24 cellular contexts compared by ENCODE assay signal in genomic region chr18:34956663-34957062, GRCh38.
DNase-seq lines count a peak whose midpoint lies in the region; ATAC-seq, FAIRE-seq and TF ChIP-seq lines count a peak whose summit lies in the region.
"Had no signal": no experiment of that assay in that cellular context is flagged by ENCODE, and none has a peak within 500 bp of the region (broad histone marks: within the 10 kb centered on the region; RNA-seq: fewer than 3 reads in every experiment).

No MANE protein-coding gene starts in this region.

- peak overlapping the region; percentile 49 for H3K4me2 ChIP-seq in HepG2 (ENCODE audit: low read depth, low read length)
- no peak overlapping the region for H3K4me2 ChIP-seq in astrocyte (ENCODE audit: low read length)
- peak overlapping the region; percentile 66 for H3K4me2 ChIP-seq in smooth muscle cell

- ATAC-seq in HepG2 (no peak), right lobe of liver (no peak)
- ATAC-seq: activated CD8-positive, alpha-beta T cell treated with anti-CD3 and anti-CD28 coated beads, Interleukin-2, amount 10 ng/mL, durations not matched to agents 7 days and 5 days had no signal

- no peaks in the 10 kb centered on the region for H3K36me3 Mint-ChIP-seq in astrocyte (ENCODE audit: low read depth, unreplicated experiment)
- H3K36me3 Mint-ChIP-seq in activated CD4-positive, alpha-beta memory T cell treated with anti-CD3 and anti-CD28 coated beads for 36 hours, result no peaks in the 10 kb centered on the region
- H3K36me3 Mint-ChIP-seq: CD14-positive monocyte had no signal

- H3K4me1 Mint-ChIP-seq in astrocyte (ENCODE audit: low read depth, unreplicated experiment), result peaks cover 20% of the 10 kb centered on the region
- no peaks in the 10 kb centered on the region for H3K4me1 Mint-ChIP-seq in activated CD4-positive, alpha-beta memory T cell treated with anti-CD3 and anti-CD28 coated beads for 36 hours (ENCODE audit: low read depth)
- H3K4me1 Mint-ChIP-seq: CD14-positive monocyte, nephron had no signal

- H3K9ac ChIP-seq in HepG2 (ENCODE audit: insufficient read depth, low read depth, low read length), result no peak overlapping the region
- no peak overlapping the region for H3K9ac ChIP-seq in astrocyte (ENCODE audit: low read length)
- H3K9ac ChIP-seq in smooth muscle cell (ENCODE audit: low read depth), result no peak overlapping the region

- no peaks in the 10 kb centered on the region for H3K27me3 Mint-ChIP-seq in astrocyte (ENCODE audit: low read depth, unreplicated experiment)
- peaks cover 34% of the 10 kb centered on the region for H3K27me3 Mint-ChIP-seq in activated CD4-positive, alpha-beta memory T cell treated with anti-CD3 and anti-CD28 coated beads for 36 hours

- TF ChIP-seq POLR2A in HepG2 (IDR thresholded peaks at IDR 0.05; ENCODE audit: insufficient read depth in 1 of 2, low read depth in 2 of 2, low read length in 2 of 2), result no peak
- no peak for TF ChIP-seq POLR2A in right lobe of liver (IDR thresholded peaks at IDR 0.05)

- no peaks in the 10 kb centered on the region for H3F3A ChIP-seq in smooth muscle cell (ENCODE audit: low read depth)

- no peaks in the 10 kb centered on the region for H3K9me3 ChIP-seq in HepG2 (ENCODE audit: low read length)
- H3K9me3 ChIP-seq in right lobe of liver, result no peaks in the 10 kb centered on the region
- no peaks in the 10 kb centered on the region for H3K9me3 ChIP-seq in astrocyte (ENCODE audit: insufficient read depth, low read depth, low read length)
- no peaks in the 10 kb centered on the region for H3K9me3 ChIP-seq in smooth muscle cell (replicated peaks; ENCODE audit: low read depth)
- no peaks in the 10 kb centered on the region for H3K9me3 ChIP-seq in effector memory CD4-positive, alpha-beta T cell (ENCODE audit: control insufficient read depth, low read length)
- H3K9me3 ChIP-seq: tibial nerve had no signal

- TF ChIP-seq CTCF in HepG2 (CRISPR knock-in tag; IDR thresholded peaks at IDR 0.05) (no peak), right lobe of liver (IDR thresholded peaks at IDR 0.05) (no peak), astrocyte (IDR thresholded peaks at IDR 0.05; ENCODE audit: insufficient read depth, low read depth, low read length) (no peak), fibroblast of villous mesenchyme (IDR thresholded peaks at IDR 0.05; ENCODE audit: insufficient read depth, low read depth, low read length) (no peak), smooth muscle cell (IDR thresholded peaks at IDR 0.05; ENCODE audit: borderline replicate concordance, insufficient read depth, poor library complexity, severe bottlenecking) (no peak)

- CTCF ChIA-PET in HepG2 (lab: Yijun Ruan, JAX; ENCODE audit: low intra/inter-chr PET ratio, low total read pairs), result no interaction called here
- CTCF ChIA-PET in activated CD4-positive, alpha-beta memory T cell treated with anti-CD3 and anti-CD28 coated beads for 36 hours (lab: Charles Lee), result no interaction called here

- H3K79me2 ChIP-seq in HepG2 (ENCODE audit: insufficient read depth, low read length) (no peaks in the 10 kb centered on the region), astrocyte (ENCODE audit: insufficient read depth, low read length) (no peaks in the 10 kb centered on the region), smooth muscle cell (ENCODE audit: low read depth) (no peaks in the 10 kb centered on the region)

- H3K36me3 ChIP-seq in HepG2 (replicated peaks in 1 of 2; ENCODE audit: control insufficient read depth in 1 of 2, insufficient read depth in 2 of 2, low read length in 2 of 2) (no peaks in the 10 kb centered on the region), right lobe of liver (no peaks in the 10 kb centered on the region), astrocyte (ENCODE audit: insufficient read depth, low read length) (no peaks in the 10 kb centered on the region), smooth muscle cell (ENCODE audit: low read depth) (no peaks in the 10 kb centered on the region)
- H3K36me3 ChIP-seq in effector memory CD4-positive, alpha-beta T cell (ENCODE audit: control insufficient read depth, insufficient read depth, low read length), result no peaks in the 10 kb centered on the region
- H3K36me3 ChIP-seq: tibial nerve had no signal

- in situ Hi-C loops in HepG2 (cut with HindIII; ENCODE audit: extremely low pct_ligation_motif_present, low pct_unique_long_range_greater_than_20kb), result no loop called here

- no peak for FAIRE-seq in HepG2 (lab: Jason Lieb, UNC)
- no peak for FAIRE-seq in astrocyte (lab: Jason Lieb, UNC)
- FAIRE-seq: colon, small intestine had no signal

- H3K27ac ChIP-seq in HepG2 (ENCODE audit: extremely low read length, insufficient read depth, low read length) (peak overlapping the region; percentile 32), right lobe of liver (no peak overlapping the region), astrocyte (ENCODE audit: low read depth, low read length) (no peak overlapping the region), smooth muscle cell (ENCODE audit: low read depth) (peak overlapping the region; percentile 47)
- no peak overlapping the region for H3K27ac ChIP-seq in effector memory CD4-positive, alpha-beta T cell (ENCODE audit: insufficient read depth, low read length, poor library complexity, severe bottlenecking)
- H3K27ac ChIP-seq: RWPE1, tibial nerve had no signal

- H3K4me1 ChIP-seq in HepG2 (ENCODE audit: insufficient read depth, low read length) (peaks cover 54% of the 10 kb centered on the region), right lobe of liver (peaks cover 0 to 5% (median 0%) of the 10 kb centered on the region in 4 donors), astrocyte (ENCODE audit: insufficient read depth, low read length) (peaks cover 8% of the 10 kb centered on the region), smooth muscle cell (ENCODE audit: low read depth) (peaks cover 16% of the 10 kb centered on the region)
- H3K4me1 ChIP-seq in effector memory CD4-positive, alpha-beta T cell (ENCODE audit: control insufficient read depth, insufficient read depth, low read length, poor library complexity, severe bottlenecking), result no peaks in the 10 kb centered on the region

- H3K27ac Mint-ChIP-seq in astrocyte (ENCODE audit: unreplicated experiment), result peak overlapping the region; percentile 81
- H3K27ac Mint-ChIP-seq in activated CD4-positive, alpha-beta memory T cell treated with anti-CD3 and anti-CD28 coated beads for 36 hours, result no peak overlapping the region
- H3K27ac Mint-ChIP-seq: activated CD8-positive, alpha-beta T cell treated with anti-CD3 and anti-CD28 coated beads, Interleukin-2, amount 10 ng/mL, durations not matched to agents 7 days and 5 days; activated T-cell treated with anti-CD3 and anti-CD28 coated beads, Interleukin-2, amount 50 U/mL, for 24 hours; CD14-positive monocyte; endodermal cell; nephron had no signal

- H3K9me3 Mint-ChIP-seq in astrocyte (ENCODE audit: unreplicated experiment), result no peaks in the 10 kb centered on the region
- peaks cover 2% of the 10 kb centered on the region for H3K9me3 Mint-ChIP-seq in activated CD4-positive, alpha-beta memory T cell treated with anti-CD3 and anti-CD28 coated beads for 36 hours
- H3K9me3 Mint-ChIP-seq: endodermal cell, nephron had no signal

- H3K4me3 ChIP-seq in HepG2 (replicated peaks in 1 of 3; ENCODE audit: insufficient read depth in 1 of 3, low read depth in 2 of 3, low read length in 3 of 3), result no peak overlapping the region
- no peak overlapping the region for H3K4me3 ChIP-seq in right lobe of liver
- no peak overlapping the region for H3K4me3 ChIP-seq in astrocyte (ENCODE audit: insufficient read depth, low read depth, low read length)
- H3K4me3 ChIP-seq in fibroblast of villous mesenchyme (ENCODE audit: low read depth, low read length), result no peak overlapping the region
- no peak overlapping the region for H3K4me3 ChIP-seq in smooth muscle cell
- H3K4me3 ChIP-seq in effector memory CD4-positive, alpha-beta T cell (ENCODE audit: insufficient read depth, low read depth, low read length, poor library complexity, severe bottlenecking), result no peak overlapping the region
- H3K4me3 ChIP-seq: tibial nerve had no signal

- intact Hi-C loops in HepG2 (cut with micrococcal nuclease; ENCODE audit: unreplicated experiment), result loop anchor here (2.0 to 5.0 kb wide), 2 partner anchors 28 to 44 kb away; no protein-coding TSS in a partner anchor
- intact Hi-C loops in right lobe of liver (cut with DNase I), result no loop called here
- intact Hi-C loops in activated CD4-positive, alpha-beta memory T cell treated with anti-CD3 and anti-CD28 coated beads for 36 hours (cut with micrococcal nuclease), result no loop called here

- H2AFZ ChIP-seq in HepG2 (ENCODE audit: low read length) (no peak overlapping the region), astrocyte (ENCODE audit: low read depth, low read length) (no peak overlapping the region), smooth muscle cell (ENCODE audit: low read depth) (peak overlapping the region; percentile 40)

- no peak for TF ChIP-seq RAD21 in HepG2 (CRISPR knock-in tag; IDR thresholded peaks at IDR 0.05)

- H4K20me1 ChIP-seq in HepG2 (ENCODE audit: insufficient read depth, low read length), result no peaks in the 10 kb centered on the region
- H4K20me1 ChIP-seq in astrocyte (ENCODE audit: insufficient read depth, low read length), result no peaks in the 10 kb centered on the region
- H4K20me1 ChIP-seq in smooth muscle cell (ENCODE audit: low read depth), result no peaks in the 10 kb centered on the region

- DNase-seq in HepG2 (ENCODE audit: low spot score) (no peak), right lobe of liver (no peak), astrocyte (ENCODE audit: low read depth) (peak; percentile 61), fibroblast of villous mesenchyme (ENCODE audit: low read depth) (peak; percentile 65), smooth muscle cell (lab: John Stamatoyannopoulos, UW; ENCODE audit: unreplicated experiment) (no peak), DMS 273 (lab: John Stamatoyannopoulos, UW; ENCODE audit: unreplicated experiment) (no peak)
- DNase-seq in activated CD4-positive, alpha-beta memory T cell treated with anti-CD3 and anti-CD28 coated beads for 36 hours, result no peak
- DNase-seq in effector memory CD4-positive, alpha-beta T cell, result no peak
- DNase-seq: activated CD8-positive, alpha-beta T cell treated with anti-CD3 and anti-CD28 coated beads, Interleukin-2, amount 10 ng/mL, durations not matched to agents 7 days and 5 days; activated naive CD4-positive, alpha-beta T cell treated with Interleukin-2 at 50 U/mL for 16 hours; activated T-cell treated with anti-CD3 and anti-CD28 coated beads, Interleukin-2, amount 50 U/mL, for 24 hours; anterior cingulate cortex; foreskin melanocyte; NCI-H1105; NCI-H524 treated with DMSO at 0.1 percent for 48 hours; small intestine; stimulated activated CD4-positive, alpha-beta T cell treated with anti-CD3 and anti-CD28 coated beads, Interleukin-2, amount 100 ng/mL, for 48 hours; stimulated activated naive CD4-positive, alpha-beta T cell treated with Interleukin-2 at 50 U/mL for 16 hours had no signal

- H3K4me3 Mint-ChIP-seq in astrocyte (ENCODE audit: unreplicated experiment), result no peak overlapping the region
- no peak overlapping the region for H3K4me3 Mint-ChIP-seq in activated CD4-positive, alpha-beta memory T cell treated with anti-CD3 and anti-CD28 coated beads for 36 hours
- H3K4me3 Mint-ChIP-seq: activated CD8-positive, alpha-beta T cell treated with anti-CD3 and anti-CD28 coated beads, Interleukin-2, amount 10 ng/mL, durations not matched to agents 7 days and 5 days; activated T-cell treated with anti-CD3 and anti-CD28 coated beads, Interleukin-2, amount 50 U/mL, for 24 hours; CD14-positive monocyte; endodermal cell; nephron had no signal

- BruUV-seq in HepG2 (replicated peaks; lab: Mats Ljungman, UMichigan), result no TSS peak

- POLR2A ChIA-PET in HepG2 (lab: Yijun Ruan, JAX), result interaction anchor here (1.7 to 2.4 kb wide), 2 partner anchors 9 to 28 kb away, joined by 5 to 8 read pairs; no protein-coding TSS in a partner anchor
- POLR2A ChIA-PET in activated CD4-positive, alpha-beta memory T cell treated with anti-CD3 and anti-CD28 coated beads for 36 hours (lab: Charles Lee), result no interaction called here

- H3K27me3 ChIP-seq in HepG2 (ENCODE audit: control insufficient read depth in 1 of 2, insufficient read depth in 2 of 2, low read length in 2 of 2) (no peaks in the 10 kb centered on the region), right lobe of liver (no peaks in the 10 kb centered on the region), astrocyte (ENCODE audit: insufficient read depth, low read length) (no peaks in the 10 kb centered on the region), smooth muscle cell (ENCODE audit: low read depth) (no peaks in the 10 kb centered on the region)
- no peaks in the 10 kb centered on the region for H3K27me3 ChIP-seq in effector memory CD4-positive, alpha-beta T cell (replicated peaks; ENCODE audit: control insufficient read depth, insufficient read depth, low read length, poor library complexity, severe bottlenecking)
- H3K27me3 ChIP-seq: tibial nerve had no signal

- TF ChIP-seq EP300 in HepG2 (IDR thresholded peaks at IDR 0.05; ENCODE audit: low read depth in 2 of 2, low read length in 2 of 2) (no peak), HepG2 (CRISPR knock-in tag; IDR thresholded peaks at IDR 0.05; ENCODE audit: borderline replicate concordance) (no peak)

Comparison
In these comparisons a context has a peak if more than half of its experiments do, and no peak if none do; other contexts are left out.
1. H3K27ac ChIP-seq: peak in HepG2 (single experiment) and smooth muscle cell (single experiment); none in right lobe of liver (0 of 3), astrocyte (single experiment) and effector memory CD4-positive, alpha-beta T cell (single experiment).
2. DNase-seq: peak in astrocyte (single experiment) and fibroblast of villous mesenchyme (single experiment); none in HepG2 (single experiment), right lobe of liver (0 of 3), smooth muscle cell (single experiment), activated CD4-positive, alpha-beta memory T cell treated with anti-CD3 and anti-CD28 coated beads for 36 hours (single experiment), DMS 273 (single experiment) and effector memory CD4-positive, alpha-beta T cell (0 of 3).